Comparison of ENCODE assay signal across 12 cellular contexts in genomic region chr5:132486318-132487094, GRCh38. TPM values are rescaled to one million over a fixed set of nuclear protein-coding genes. Genes with fewer than 3 reads are reported as not detected.
A peak's percentile ranks its signal among the peaks of the same experiment; 100 is the strongest.
DNase-seq lines count a peak whose midpoint lies in the region; ATAC-seq, FAIRE-seq and TF ChIP-seq lines count a peak whose summit lies in the region.
"Had no signal": no experiment of that assay in that cellular context is flagged by ENCODE, and none has a peak within 500 bp of the region (broad histone marks: within the 10 kb centered on the region; RNA-seq: fewer than 3 reads in every experiment).

No MANE protein-coding gene starts in this region.

- H3K4me3 ChIP-seq in liver (ENCODE audit: low read depth in 1 of 3, low read length in 3 of 3) = no peak overlapping the region
- no peak overlapping the region for H3K4me3 ChIP-seq in HepG2 (replicated peaks in 1 of 3; ENCODE audit: insufficient read depth in 1 of 3, low read depth in 2 of 3, low read length in 3 of 3)
- no peak overlapping the region for H3K4me3 ChIP-seq in upper lobe of right lung

- no peak for ATAC-seq in HepG2
- no peak for ATAC-seq in activated naive CD4-positive, alpha-beta T cell treated with anti-CD3 and anti-CD28 coated beads, Interleukin-2, amount 50 U/mL, for 72 hours
- no peak for ATAC-seq in naive B cell (ENCODE audit: low read depth in 2 of 2)
- ATAC-seq in upper lobe of right lung = no peak
- ATAC-seq in GM21723 (IDR thresholded peaks at IDR 0.05; ENCODE audit: unreplicated experiment) = no peak
- ATAC-seq in GM19397 (IDR thresholded peaks at IDR 0.05; ENCODE audit: unreplicated experiment) = no peak

- no TSS peak for BruUV-seq in HepG2 (replicated peaks; lab: Mats Ljungman, UMichigan)

- TF ChIP-seq CTCF in liver (IDR thresholded peaks at IDR 0.05; ENCODE audit: low read depth, low read length, missing input control) = no peak
- TF ChIP-seq CTCF in HepG2 (CRISPR knock-in tag; IDR thresholded peaks at IDR 0.05) = no peak
- TF ChIP-seq CTCF in upper lobe of right lung (IDR thresholded peaks at IDR 0.05) = no peak

- peaks cover 6% of the 10 kb centered on the region for H3K79me2 ChIP-seq in HepG2 (ENCODE audit: insufficient read depth, low read length)

- H3K27ac ChIP-seq in liver (ENCODE audit: low read depth in 1 of 2, low read length in 2 of 2) (peak overlapping the region; percentile 32 to 64), HepG2 (ENCODE audit: extremely low read length, insufficient read depth, low read length) (no peak overlapping the region), upper lobe of right lung (peak overlapping the region; percentile 58)

- intact Hi-C loops in HepG2 (cut with micrococcal nuclease; ENCODE audit: unreplicated experiment) = no loop called here
- intact Hi-C loops in upper lobe of right lung (cut with DNase I) = loop anchor here (5.0 kb wide), 1 partner anchor 69 kb away; no protein-coding TSS in a partner anchor

- H3K36me3 ChIP-seq in liver (ENCODE audit: control insufficient read depth in 4 of 4, insufficient read depth in 3 of 4, low read depth in 1 of 4, low read length in 3 of 4) = peaks cover 27 to 57% (median 49%) of the 10 kb centered on the region in 4 donors
- H3K36me3 ChIP-seq in HepG2 (replicated peaks in 1 of 2; ENCODE audit: control insufficient read depth in 1 of 2, insufficient read depth in 2 of 2, low read length in 2 of 2) = peaks cover 20 to 46% of the 10 kb centered on the region in 2 experiments; a peak in 4 of 5 replicates
- peaks cover 75% of the 10 kb centered on the region for H3K36me3 ChIP-seq in upper lobe of right lung
- H3K36me3 ChIP-seq: BE2C had no signal

- H4K20me1 ChIP-seq in HepG2 (ENCODE audit: insufficient read depth, low read length) = peaks cover 3% of the 10 kb centered on the region; the same call in 1 of the 2 replicates

- CTCF ChIA-PET in HepG2 (lab: Yijun Ruan, JAX; ENCODE audit: low intra/inter-chr PET ratio, low total read pairs) = no interaction called here

- FAIRE-seq in HepG2 (lab: Jason Lieb, UNC) = no peak

- no peak for TF ChIP-seq POLR2A in HepG2 (IDR thresholded peaks at IDR 0.05; ENCODE audit: insufficient read depth in 1 of 2, low read depth in 2 of 2, low read length in 2 of 2)

- H2AFZ ChIP-seq in HepG2 (ENCODE audit: low read length) = no peak overlapping the region

- TF ChIP-seq EP300 in HepG2 (IDR thresholded peaks at IDR 0.05; ENCODE audit: low read depth in 2 of 2, low read length in 2 of 2) (no peak), HepG2 (CRISPR knock-in tag; IDR thresholded peaks at IDR 0.05; ENCODE audit: borderline replicate concordance) (no peak)

- no peaks in the 10 kb centered on the region for H3K9me3 ChIP-seq in liver (ENCODE audit: control insufficient read depth in 4 of 4, low read length in 3 of 4)
- H3K9me3 ChIP-seq in HepG2 (ENCODE audit: low read length) = no peaks in the 10 kb centered on the region
- H3K9me3 ChIP-seq in upper lobe of right lung = no peaks in the 10 kb centered on the region
- H3K9me3 ChIP-seq: BE2C had no signal

- H3K9ac ChIP-seq in liver (ENCODE audit: low read depth in 1 of 2, low read length in 2 of 2) (no peak overlapping the region), HepG2 (ENCODE audit: insufficient read depth, low read depth, low read length) (no peak overlapping the region)

- H3K4me3 Mint-ChIP-seq in naive B cell = peak overlapping the region in 7 of 8 donors; percentile 47 to 99 (median 95)
- H3K4me3 Mint-ChIP-seq: mesothelial cell of epicardium had no signal

- WGBS in liver = 78% methylated on average over 14 of the region's 14 CpGs
- 96% methylated on average over 10 of the region's 14 CpGs for WGBS in HepG2 (ENCODE audit: low lambda C conversion rate)

- H3K27ac Mint-ChIP-seq in activated naive CD4-positive, alpha-beta T cell treated with anti-CD3 and anti-CD28 coated beads, Interleukin-2, amount 50 U/mL, for 72 hours = peak overlapping the region; percentile 100
- peak overlapping the region in 5 of 6 donors; percentile 70 to 99 (median 95) for H3K27ac Mint-ChIP-seq in naive B cell
- H3K27ac Mint-ChIP-seq: mesothelial cell of epicardium had no signal

- no peaks in the 10 kb centered on the region for H3K9me3 Mint-ChIP-seq in activated naive CD4-positive, alpha-beta T cell treated with anti-CD3 and anti-CD28 coated beads, Interleukin-2, amount 50 U/mL, for 72 hours
- H3K9me3 Mint-ChIP-seq in naive B cell = no peaks in the 10 kb centered on the region
- H3K9me3 Mint-ChIP-seq: mesothelial cell of epicardium had no signal

- POLR2A ChIA-PET in HepG2 (lab: Yijun Ruan, JAX) = interaction anchor here (0.7 to 2.2 kb wide), 3 partner anchors 9 to 64 kb away, joined by 4 to 8 read pairs (median 4); no protein-coding TSS in a partner anchor

- TF ChIP-seq RAD21 in liver (IDR thresholded peaks at IDR 0.05) (no peak), HepG2 (CRISPR knock-in tag; IDR thresholded peaks at IDR 0.05) (no peak)

- H3K4me2 ChIP-seq in HepG2 (ENCODE audit: low read depth, low read length) = no peak overlapping the region

- H3K4me1 Mint-ChIP-seq in naive B cell = peaks cover 44 to 62% (median 54%) of the 10 kb centered on the region in 3 donors

- no peaks in the 10 kb centered on the region for H3K27me3 Mint-ChIP-seq in naive B cell

- H3K4me1 ChIP-seq in liver (ENCODE audit: control insufficient read depth in 4 of 4, insufficient read depth in 4 of 4, low read length in 3 of 4) (peaks cover 2 to 55% (median 41%) of the 10 kb centered on the region in 4 donors), HepG2 (ENCODE audit: insufficient read depth, low read length) (peaks cover 30% of the 10 kb centered on the region), upper lobe of right lung (peaks cover 58% of the 10 kb centered on the region)
- H3K4me1 ChIP-seq: BE2C had no signal

- in situ Hi-C loops in HepG2 (cut with HindIII; ENCODE audit: extremely low pct_ligation_motif_present, low pct_unique_long_range_greater_than_20kb) = no loop called here

- H3K36me3 Mint-ChIP-seq in activated naive CD4-positive, alpha-beta T cell treated with anti-CD3 and anti-CD28 coated beads, Interleukin-2, amount 50 U/mL, for 72 hours = peaks cover 51 to 62% of the 10 kb centered on the region in 2 donors
- H3K36me3 Mint-ChIP-seq in naive B cell = peaks cover 24 to 32% of the 10 kb centered on the region in 2 donors

- DNase-seq in HepG2 (ENCODE audit: low spot score) (no peak), naive B cell (no peak), upper lobe of right lung (peak; percentile 54), SHP77 (lab: John Stamatoyannopoulos, UW) (no peak)
- peak; percentile 11 to 56 for DNase-seq in activated naive CD4-positive, alpha-beta T cell treated with anti-CD3 and anti-CD28 coated beads, Interleukin-2, amount 50 U/mL, for 72 hours (ENCODE audit: low spot score in 2 of 2)
- DNase-seq: BE2C, foreskin fibroblast, NCI-H187 had no signal

- no peaks in the 10 kb centered on the region for H3K27me3 ChIP-seq in liver (ENCODE audit: control insufficient read depth in 4 of 4, insufficient read depth in 4 of 4, low read length in 3 of 4)
- H3K27me3 ChIP-seq in HepG2 (ENCODE audit: control insufficient read depth in 1 of 2, insufficient read depth in 2 of 2, low read length in 2 of 2) = no peaks in the 10 kb centered on the region
- no peaks in the 10 kb centered on the region for H3K27me3 ChIP-seq in upper lobe of right lung
- H3K27me3 ChIP-seq: BE2C had no signal

RNA-seq across cellular contexts. Expression of gene IRF1, which starts 4.1 kb away (rescaled TPM):
- total RNA-seq in liver = 10 to 100 TPM in 1 of 2 donors, 1 to 10 TPM in 1; 9.5 to 42.6 TPM
- 10 to 100 TPM; 22.1 to 27.3 TPM for polyA plus RNA-seq in liver
- total RNA-seq in HepG2 (2016; rRNA removed; fragmentation: Illumina TruSeq; extraction: Trizol) = 5.8 and 8.8 TPM in 2 replicates
- 1.2 and 1.9 TPM in 2 replicates for total RNA-seq in HepG2 (2016; cell fraction: cytosol; rRNA removed; fragmentation: Illumina TruSeq; extraction: Trizol; ENCODE audit: low read depth)
- total RNA-seq in HepG2 (2016; cell fraction: insoluble cytoplasmic fraction; rRNA removed; fragmentation: Illumina TruSeq; extraction: Trizol) = 4.4 and 10.1 TPM in 2 replicates
- 2.5 and 3.3 TPM in 2 replicates for total RNA-seq in HepG2 (2016; cell fraction: membrane; rRNA removed; fragmentation: Illumina TruSeq; extraction: Trizol)
- total RNA-seq in HepG2 (2016; cell fraction: nucleus; rRNA removed; fragmentation: Illumina TruSeq; extraction: Trizol) = 14.5 and 19.2 TPM in 2 replicates
- 4.1 and 4.4 TPM in 2 replicates for polyA plus RNA-seq in HepG2 (2011; rRNA removed)
- 4.7 and 4.8 TPM in 2 replicates for polyA plus RNA-seq in HepG2 (2011; cell fraction: cytosol; rRNA removed)
- 10.1 and 10.8 TPM in 2 replicates for polyA plus RNA-seq in HepG2 (2011; cell fraction: nucleus; rRNA removed)
- polyA plus RNA-seq in HepG2 (2012) = 3.4 and 4.0 TPM in 2 replicates
- 0.75 and 0.77 TPM in 2 replicates for polyA plus RNA-seq in HepG2 (2016; cell fraction: cytosol; fragmentation: Illumina TruSeq; extraction: Trizol; ENCODE audit: low read depth)
- polyA plus RNA-seq in HepG2 (2016; cell fraction: insoluble cytoplasmic fraction; fragmentation: Illumina TruSeq; extraction: Trizol; ENCODE audit: low read depth) = 5.3 and 6.8 TPM in 2 replicates
- polyA plus RNA-seq in HepG2 (2016; cell fraction: membrane; fragmentation: Illumina TruSeq; extraction: Trizol; ENCODE audit: low read depth) = 0.80 and 1.4 TPM in 2 replicates
- 8.7 and 9.9 TPM in 2 replicates for polyA plus RNA-seq in HepG2 (2016; cell fraction: nucleus; fragmentation: Illumina TruSeq; extraction: Trizol; ENCODE audit: insufficient read depth, low read depth)
- 24.0 and 36.4 TPM in 2 replicates for polyA minus RNA-seq in HepG2 (2011; rRNA and poly(A)+ RNA removed; ENCODE audit: low replicate concordance)
- 4.7 and 7.5 TPM in 2 replicates for polyA minus RNA-seq in HepG2 (2011; cell fraction: cytosol; rRNA and poly(A)+ RNA removed)
- 28.5 and 37.7 TPM in 2 replicates for polyA minus RNA-seq in HepG2 (2011; cell fraction: nucleus; rRNA and poly(A)+ RNA removed)
- total RNA-seq in activated naive CD4-positive, alpha-beta T cell treated with anti-CD3 and anti-CD28 coated beads, Interleukin-2, amount 50 U/mL, for 72 hours = 100 to 1,000 TPM; 107 to 156 TPM
- polyA plus RNA-seq in naive B cell (ENCODE audit: low read depth in 6 of 6) = 100 to 1,000 TPM; 228 to 332 (median 296) TPM
- total RNA-seq in upper lobe of right lung = 59.5 TPM

RNA-seq across cellular contexts. Expression of gene IL5, which starts 56.8 kb away (rescaled TPM):
- total RNA-seq in liver (not detected), HepG2 (2016; rRNA removed; fragmentation: Illumina TruSeq; extraction: Trizol) (not detected in 2 replicates), upper lobe of right lung (not detected)
- polyA plus RNA-seq in liver (not detected), HepG2 (2011; rRNA removed) (not detected in 2 replicates), naive B cell (ENCODE audit: low read depth in 6 of 6) (not detected)
- total RNA-seq in HepG2 (2016; cell fraction: cytosol; rRNA removed; fragmentation: Illumina TruSeq; extraction: Trizol; ENCODE audit: low read depth) = not detected in 2 replicates
- total RNA-seq in HepG2 (2016; cell fraction: insoluble cytoplasmic fraction; rRNA removed; fragmentation: Illumina TruSeq; extraction: Trizol) = not detected in 2 replicates
- total RNA-seq in HepG2 (2016; cell fraction: membrane; rRNA removed; fragmentation: Illumina TruSeq; extraction: Trizol) = not detected in 2 replicates
- not detected in 2 replicates for total RNA-seq in HepG2 (2016; cell fraction: nucleus; rRNA removed; fragmentation: Illumina TruSeq; extraction: Trizol)
- not detected in 2 replicates for polyA plus RNA-seq in HepG2 (2011; cell fraction: cytosol; rRNA removed)
- not detected in 2 replicates for polyA plus RNA-seq in HepG2 (2011; cell fraction: nucleus; rRNA removed)
- not detected in 2 replicates for polyA plus RNA-seq in HepG2 (2012)
- not detected in 2 replicates for polyA plus RNA-seq in HepG2 (2016; cell fraction: cytosol; fragmentation: Illumina TruSeq; extraction: Trizol; ENCODE audit: low read depth)
- polyA plus RNA-seq in HepG2 (2016; cell fraction: insoluble cytoplasmic fraction; fragmentation: Illumina TruSeq; extraction: Trizol; ENCODE audit: low read depth) = not detected in 2 replicates
- not detected in 2 replicates for polyA plus RNA-seq in HepG2 (2016; cell fraction: membrane; fragmentation: Illumina TruSeq; extraction: Trizol; ENCODE audit: low read depth)
- polyA plus RNA-seq in HepG2 (2016; cell fraction: nucleus; fragmentation: Illumina TruSeq; extraction: Trizol; ENCODE audit: insufficient read depth, low read depth) = not detected in 2 replicates
- not detected in 2 replicates for polyA minus RNA-seq in HepG2 (2011; rRNA and poly(A)+ RNA removed; ENCODE audit: low replicate concordance)
- not detected in 2 replicates for polyA minus RNA-seq in HepG2 (2011; cell fraction: cytosol; rRNA and poly(A)+ RNA removed)
- not detected in 2 replicates for polyA minus RNA-seq in HepG2 (2011; cell fraction: nucleus; rRNA and poly(A)+ RNA removed)
- total RNA-seq in activated naive CD4-positive, alpha-beta T cell treated with anti-CD3 and anti-CD28 coated beads, Interleukin-2, amount 50 U/mL, for 72 hours = not detected
- total RNA-seq: mesothelial cell of epicardium had no signal

Comparison
In these comparisons a context has a peak if more than half of its experiments do, and no peak if none do; other contexts are left out.
1. DNase-seq: peak in activated naive CD4-positive, alpha-beta T cell treated with anti-CD3 and anti-CD28 coated beads, Interleukin-2, amount 50 U/mL, for 72 hours (2 of 2) and upper lobe of right lung (single experiment); none in HepG2 (single experiment), naive B cell (single experiment) and SHP77 (0 of 2).